In genomic region chr12:131061041-131061806, GRCh38 we compare ENCODE assay signal across 14 cellular contexts.
A peak's percentile ranks its signal among the peaks of the same experiment; 100 is the strongest.
DNase-seq lines count a peak whose midpoint lies in the region; ATAC-seq and TF ChIP-seq lines count a peak whose summit lies in the region.
"Had no signal": no experiment of that assay in that cellular context is flagged by ENCODE, and none has a peak within 500 bp of the region (broad histone marks: within the 10 kb centered on the region; RNA-seq: fewer than 3 reads in every experiment).

No MANE protein-coding gene starts in this region.

- H3K4me3 ChIP-seq in SJCRH30, result no peak overlapping the region
- H3K4me3 ChIP-seq in trophoblast cell (ENCODE audit: low read depth, low read length), result no peak overlapping the region
- H3K4me3 ChIP-seq in foreskin fibroblast (ENCODE audit: low read depth in 1 of 2, low read length in 2 of 2), result no peak overlapping the region

- no peaks in the 10 kb centered on the region for H3K79me1 ChIP-seq in trophoblast cell (ENCODE audit: low read length)

- peaks cover 4% of the 10 kb centered on the region; the same call in 1 of the 2 replicates for H3K27me3 ChIP-seq in SJCRH30
- no peaks in the 10 kb centered on the region for H3K27me3 ChIP-seq in trophoblast cell (ENCODE audit: insufficient read depth, low read length)

- TF ChIP-seq CTCF in foreskin fibroblast (IDR thresholded peaks at IDR 0.05; ENCODE audit: low read depth, low read length), result no peak

- DNase-seq in Daoy (ENCODE audit: low read depth) (peak; percentile 52), SJCRH30 (peak; percentile 43 to 52), trophoblast cell (no peak), foreskin fibroblast (no peak), amniotic stem cell (lab: John Stamatoyannopoulos, UW) (no peak), D341Med (ENCODE audit: low spot score) (no peak), GM19238 (ENCODE audit: insufficient read length, low spot score) (no peak)
- DNase-seq: activated naive CD4-positive, alpha-beta T cell; naive thymus-derived CD4-positive, alpha-beta T cell; NCI-H2029 treated with DMSO at 0.1 percent for 48 hours; NCI-H510A had no signal

- H3K9me3 ChIP-seq in SJCRH30 (replicated peaks) (no peaks in the 10 kb centered on the region), trophoblast cell (ENCODE audit: insufficient read depth, low read depth, low read length) (peaks cover 4% of the 10 kb centered on the region)

- H3K36me3 ChIP-seq in SJCRH30, result no peaks in the 10 kb centered on the region
- no peaks in the 10 kb centered on the region for H3K36me3 ChIP-seq in trophoblast cell (ENCODE audit: control insufficient read depth in 1 of 2, insufficient read depth in 2 of 2, low read length in 2 of 2)

- no peak overlapping the region for H3K4me2 ChIP-seq in trophoblast cell (ENCODE audit: low read length)

- no peak overlapping the region for H4K12ac ChIP-seq in trophoblast cell (ENCODE audit: low read depth, low read length)

- no peak overlapping the region for H2BK12ac ChIP-seq in trophoblast cell (ENCODE audit: low read length)

- no peak overlapping the region for H2BK120ac ChIP-seq in trophoblast cell (ENCODE audit: insufficient read depth, low read length, poor library complexity)

- H3K27ac ChIP-seq in SJCRH30 (no peak overlapping the region), trophoblast cell (ENCODE audit: low read depth, low read length) (no peak overlapping the region)
- H3K27ac ChIP-seq: HL-60, parathyroid adenoma had no signal

- WGBS in trophoblast cell (ENCODE audit: extremely low coverage, insufficient coverage, insufficient read length), result no CpG with 5 or more reads among the region's 13 CpGs

- H4K8ac ChIP-seq in trophoblast cell (ENCODE audit: low read depth, low read length), result no peak overlapping the region

- peak; percentile 71 for ATAC-seq in GM21619 (IDR thresholded peaks at IDR 0.05; ENCODE audit: unreplicated experiment)
- ATAC-seq: naive thymus-derived CD4-positive, alpha-beta T cell had no signal

- no peak overlapping the region for H3K23ac ChIP-seq in trophoblast cell (ENCODE audit: low read length)

- H3K4me1 ChIP-seq in SJCRH30 (no peaks in the 10 kb centered on the region), trophoblast cell (ENCODE audit: control insufficient read depth in 1 of 2, insufficient read depth in 2 of 2, low read length in 2 of 2) (no peaks in the 10 kb centered on the region)
- H3K4me1 ChIP-seq: parathyroid adenoma had no signal

- no peak overlapping the region for H2AK5ac ChIP-seq in trophoblast cell (ENCODE audit: low read length)

- H3K4ac ChIP-seq in trophoblast cell (ENCODE audit: low read depth, low read length), result no peak overlapping the region

- no peak overlapping the region for H4K91ac ChIP-seq in trophoblast cell (ENCODE audit: low read depth, low read length)

- H3K14ac ChIP-seq in trophoblast cell (ENCODE audit: low read length), result no peak overlapping the region

- no peak overlapping the region for H3K18ac ChIP-seq in trophoblast cell (ENCODE audit: low read length)

- H3K9ac ChIP-seq in trophoblast cell (ENCODE audit: low read length), result peak overlapping the region; percentile 5
- H3K9ac ChIP-seq: parathyroid adenoma had no signal

- no peak overlapping the region for H2BK5ac ChIP-seq in trophoblast cell (ENCODE audit: low read depth, low read length, poor library complexity)

- H2AFZ ChIP-seq in trophoblast cell (ENCODE audit: insufficient read depth, low read length, poor library complexity), result no peak overlapping the region
- H2AFZ ChIP-seq: parathyroid adenoma had no signal

- H3K79me2 ChIP-seq in trophoblast cell (ENCODE audit: control insufficient read depth, insufficient read depth, low read length, poor library complexity), result no peaks in the 10 kb centered on the region
- H3K79me2 ChIP-seq: parathyroid adenoma had no signal

Comparison
In these comparisons a context has a peak if more than half of its experiments do, and no peak if none do; other contexts are left out.
1. DNase-seq: peak in Daoy (single experiment) and SJCRH30 (2 of 2); none in trophoblast cell (0 of 2), foreskin fibroblast (0 of 2), amniotic stem cell (single experiment), D341Med (single experiment) and GM19238 (single experiment).